In genomic region chr5:92380069-92380770, GRCh38 we compare ENCODE assay signal across 33 cellular contexts.
DNase-seq lines count a peak whose midpoint lies in the region; ATAC-seq, FAIRE-seq and TF ChIP-seq lines count a peak whose summit lies in the region.
"Had no signal": no experiment of that assay in that cellular context is flagged by ENCODE, and none has a peak within 500 bp of the region (broad histone marks: within the 10 kb centered on the region; RNA-seq: fewer than 3 reads in every experiment).

No MANE protein-coding gene starts in this region.

- H2BK120ac ChIP-seq in mesenchymal stem cell (ENCODE audit: low read depth, low read length) = no peak overlapping the region

- no peak overlapping the region for H3K23ac ChIP-seq in mesenchymal stem cell (ENCODE audit: low read length in 2 of 2)

- H3K36me3 ChIP-seq in endothelial cell of umbilical vein (ENCODE audit: control insufficient read depth in 2 of 2, extremely low read depth in 1 of 2, insufficient read depth in 2 of 2, low read length in 2 of 2) (no peaks in the 10 kb centered on the region), mesenchymal stem cell (ENCODE audit: control insufficient read depth in 1 of 2, insufficient read depth in 2 of 2, low read depth in 1 of 2, low read length in 2 of 2) (no peaks in the 10 kb centered on the region), pancreas (no peaks in the 10 kb centered on the region)
- H3K36me3 ChIP-seq: adrenal gland, heart right ventricle, tibial nerve had no signal

- TF ChIP-seq CTCF in endothelial cell of umbilical vein (IDR thresholded peaks at IDR 0.05; ENCODE audit: extremely low read depth in 1 of 2, insufficient read depth in 1 of 2, low read depth in 1 of 2, low read length in 2 of 2) (no peak), GM20000 (IDR thresholded peaks at IDR 0.05; ENCODE audit: extremely low read depth, missing control alignments) (no peak), pancreas (IDR thresholded peaks at IDR 0.05) (no peak)

- intact Hi-C loops in endothelial cell of umbilical vein (cut with micrococcal nuclease) (no loop called here), pancreas (cut with DNase I) (no loop called here)

- no peak overlapping the region for H4K91ac ChIP-seq in mesenchymal stem cell (ENCODE audit: low read length)

- CTCF ChIA-PET in endothelial cell of umbilical vein (lab: Charles Lee) = no interaction called here

- H3K9me3 ChIP-seq in endothelial cell of umbilical vein (replicated peaks; ENCODE audit: control insufficient read depth, insufficient read depth, low read length) (no peaks in the 10 kb centered on the region), mesenchymal stem cell (ENCODE audit: control insufficient read depth, low read length) (no peaks in the 10 kb centered on the region), pancreas (no peaks in the 10 kb centered on the region)
- H3K9me3 ChIP-seq: adrenal gland, heart right ventricle, mucosa of descending colon, tibial nerve had no signal

- H3K4me3 ChIP-seq in endothelial cell of umbilical vein (replicated peaks in 1 of 3; ENCODE audit: insufficient read depth in 1 of 3, low read depth in 1 of 3, low read length in 3 of 3) (no peak overlapping the region), mesenchymal stem cell (ENCODE audit: insufficient read depth in 1 of 2, low read depth in 1 of 2, low read length in 2 of 2) (no peak overlapping the region), pancreas (no peak overlapping the region)
- H3K4me3 ChIP-seq: adrenal gland, heart right ventricle, mucosa of descending colon, tibial nerve had no signal

- no TSS peak for BruUV-seq in endothelial cell of umbilical vein (replicated peaks; lab: Mats Ljungman, UMichigan)

- H3K18ac ChIP-seq in mesenchymal stem cell (ENCODE audit: low read depth in 1 of 2, low read length in 2 of 2) = no peak overlapping the region

- ATAC-seq in pancreas = no peak
- ATAC-seq: activated CD4-positive, alpha-beta T cell treated with anti-CD3 and anti-CD28 coated beads for 36 hours; activated CD8-positive, alpha-beta T cell treated with anti-CD3 and anti-CD28 coated beads, Interleukin-2, amount 10 ng/mL, durations not matched to agents 7 days and 5 days; activated T-helper 17 cell treated with anti-CD3 and anti-CD28 coated beads, Interleukin-2, amount 50 U/mL, for 72 hours; foreskin keratinocyte; mucosa of descending colon; natural killer cell had no signal

- H3K14ac ChIP-seq in mesenchymal stem cell (ENCODE audit: low read length in 2 of 2) = no peak overlapping the region

- H3K79me2 ChIP-seq in endothelial cell of umbilical vein (ENCODE audit: control insufficient read depth, insufficient read depth, low read length) = no peaks in the 10 kb centered on the region

- H3K4me2 ChIP-seq in endothelial cell of umbilical vein (ENCODE audit: insufficient read depth, low read length) (no peak overlapping the region), mesenchymal stem cell (ENCODE audit: low read length, poor library complexity, severe bottlenecking) (no peak overlapping the region)

- no peak for TF ChIP-seq POLR2A in endothelial cell of umbilical vein (IDR thresholded peaks at IDR 0.05; ENCODE audit: low read depth, low read length)

- no peak overlapping the region for H2BK15ac ChIP-seq in mesenchymal stem cell (ENCODE audit: low read depth, poor library complexity, severe bottlenecking)

- no peaks in the 10 kb centered on the region for H3K4me1 ChIP-seq in endothelial cell of umbilical vein (ENCODE audit: control insufficient read depth, extremely low read depth, insufficient read depth, low read length)
- peaks cover 4% of the 10 kb centered on the region for H3K4me1 ChIP-seq in mesenchymal stem cell (ENCODE audit: control insufficient read depth, insufficient read depth, low read depth, low read length)
- H3K4me1 ChIP-seq in pancreas = no peaks in the 10 kb centered on the region
- H3K4me1 ChIP-seq: adrenal gland, foreskin keratinocyte, heart right ventricle, tibial nerve had no signal

- DNase-seq in EH (ENCODE audit: low read depth) = peak; percentile 8
- peak; percentile 21 for DNase-seq in NCI-H69 (lab: John Stamatoyannopoulos, UW)
- peak; percentile 15 for DNase-seq in endothelial cell of umbilical vein (ENCODE audit: low read depth, low spot score)
- peak; percentile 28 for DNase-seq in mesenchymal stem cell
- no peak for DNase-seq in NCI-H748 treated with DMSO at 0.1 percent for 48 hours (lab: John Stamatoyannopoulos, UW)
- DNase-seq in GM20000 (ENCODE audit: low spot score) = no peak
- no peak for DNase-seq in pancreas
- no peak for DNase-seq in NCI-H526 treated with DMSO at 0.1 percent for 48 hours (lab: John Stamatoyannopoulos, UW)
- DNase-seq: activated CD4-positive, alpha-beta T cell treated with anti-CD3 and anti-CD28 coated beads for 36 hours; activated CD8-positive, alpha-beta T cell treated with anti-CD3 and anti-CD28 coated beads, Interleukin-2, amount 10 ng/mL, durations not matched to agents 7 days and 5 days; activated naive CD4-positive, alpha-beta T cell treated with anti-CD3 and anti-CD28 coated beads, Interleukin-2, amount 10 ng/mL, durations not matched to agents 7 days and 5 days; adrenal gland; COR-L47; DMS79; effector CD4-positive, alpha-beta T cell; GF-D8; H7; heart right ventricle; kidney; mucosa of descending colon; natural killer cell; NCI-H1048; NCI-H2107; NCI-H345; occipital lobe; stimulated activated CD4-positive, alpha-beta T cell treated with anti-CD3 and anti-CD28 coated beads, Interleukin-15, amount 100 ng/mL, for 24 hours; stimulated activated CD4-positive, alpha-beta T cell treated with anti-CD3 and anti-CD28 coated beads, Interleukin-4, amount 100 ng/mL, for 4 hours; SW 1271 had no signal

- no peaks in the 10 kb centered on the region for H3K79me1 ChIP-seq in mesenchymal stem cell (replicated peaks; ENCODE audit: low read length, poor library complexity, severe bottlenecking)

- no peak overlapping the region for H2BK12ac ChIP-seq in mesenchymal stem cell (ENCODE audit: low read length in 2 of 2)

- H3K27ac ChIP-seq in endothelial cell of umbilical vein (ENCODE audit: insufficient read depth, low read depth, low read length) = no peak overlapping the region
- H3K27ac ChIP-seq in mesenchymal stem cell (ENCODE audit: low read length, poor library complexity, severe bottlenecking) = no peak overlapping the region
- no peak overlapping the region for H3K27ac ChIP-seq in pancreas
- H3K27ac ChIP-seq: adrenal gland, C4-2B, foreskin keratinocyte, heart right ventricle, tibial nerve had no signal

- H3K9me1 ChIP-seq in endothelial cell of umbilical vein (replicated peaks; ENCODE audit: control insufficient read depth, extremely low read depth, insufficient read depth, low read length) = no peaks in the 10 kb centered on the region

- no peak overlapping the region for H3K4ac ChIP-seq in mesenchymal stem cell (ENCODE audit: low read depth in 1 of 2, low read length in 2 of 2)

- H2AFZ ChIP-seq in endothelial cell of umbilical vein (ENCODE audit: low read depth, low read length) (no peak overlapping the region), mesenchymal stem cell (ENCODE audit: low read depth, low read length) (no peak overlapping the region)

- FAIRE-seq in endothelial cell of umbilical vein (lab: Jason Lieb, UNC) = peak; percentile 66
- FAIRE-seq in pancreas (lab: Jason Lieb, UNC) = no peak
- FAIRE-seq: bronchial epithelial cell, kidney had no signal

- no peak overlapping the region for H4K8ac ChIP-seq in mesenchymal stem cell (ENCODE audit: low read length)

- POLR2A ChIA-PET in endothelial cell of umbilical vein (lab: Charles Lee) = no interaction called here

- WGBS in mesenchymal stem cell = 14% methylated on average over 1 of the region's 1 CpG
- WGBS in pancreas, 2 donors = 40 to 47% methylated on average over 1 of the region's 1 CpG

- no peaks in the 10 kb centered on the region for H4K20me1 ChIP-seq in endothelial cell of umbilical vein (replicated peaks; ENCODE audit: control insufficient read depth, extremely low read depth, insufficient read depth, low read length)

- no peak overlapping the region for H2AK5ac ChIP-seq in mesenchymal stem cell (ENCODE audit: low read length, severe bottlenecking)

- H3K27me3 ChIP-seq in endothelial cell of umbilical vein (ENCODE audit: control insufficient read depth in 2 of 2, insufficient read depth in 2 of 2, low read length in 2 of 2) (no peaks in the 10 kb centered on the region), mesenchymal stem cell (ENCODE audit: control insufficient read depth in 1 of 2, insufficient read depth in 1 of 2, low read length in 2 of 2) (no peaks in the 10 kb centered on the region), pancreas (no peaks in the 10 kb centered on the region)
- H3K27me3 ChIP-seq: adrenal gland, foreskin keratinocyte, heart right ventricle, tibial nerve had no signal

- H2BK5ac ChIP-seq in mesenchymal stem cell (ENCODE audit: low read depth, low read length, poor library complexity, severe bottlenecking) = no peak overlapping the region

- dilution Hi-C loops in endothelial cell of umbilical vein (cut with MboI; ENCODE audit: extremely low pct_ligation_motif_present, low sequenced_read_pairs) = no loop called here

- no peak overlapping the region for H3K9ac ChIP-seq in endothelial cell of umbilical vein (replicated peaks; ENCODE audit: extremely low read depth, insufficient read depth, low read length)
- H3K9ac ChIP-seq in mesenchymal stem cell (ENCODE audit: low read length) = no peak overlapping the region

TF ChIP-seq in endothelial cell of umbilical vein, 7 proteins besides CTCF, POLR2A, EP300 and RAD21:
- no peak for TF ChIP-seq FOS (IDR thresholded peaks at IDR 0.05; ENCODE audit: borderline replicate concordance, insufficient read depth, low read length)
- no peak for TF ChIP-seq MYC (IDR thresholded peaks at IDR 0.05; ENCODE audit: low read depth, low read length)
- TF ChIP-seq GATA2 (IDR thresholded peaks at IDR 0.05; ENCODE audit: insufficient read depth, insufficient read length, low read depth, low read length) = no peak
- no peak for TF ChIP-seq EZH2 (IDR thresholded peaks at IDR 0.05; ENCODE audit: borderline replicate concordance, low read depth, low read length, severe bottlenecking)
- no peak for TF ChIP-seq POLR2AphosphoS5 (IDR thresholded peaks at IDR 0.05; ENCODE audit: insufficient read depth, low read depth, low read length)
- no peak for TF ChIP-seq JUN (IDR thresholded peaks at IDR 0.05; ENCODE audit: borderline replicate concordance, insufficient read depth, insufficient read length, low read depth)
- no peak for TF ChIP-seq MAX (IDR thresholded peaks at IDR 0.05; ENCODE audit: insufficient read depth, insufficient read length)

Comparison
In these comparisons a context has a peak if more than half of its experiments do, and no peak if none do; other contexts are left out.
1. DNase-seq: peak in EH (single experiment), NCI-H69 (single experiment), endothelial cell of umbilical vein (single experiment) and mesenchymal stem cell (single experiment); none in NCI-H748 treated with DMSO at 0.1 percent for 48 hours (single experiment), GM20000 (single experiment), pancreas (0 of 6) and NCI-H526 treated with DMSO at 0.1 percent for 48 hours (single experiment).